Comparison of ENCODE assay signal across 25 cellular contexts in the genomic region with DNA sequence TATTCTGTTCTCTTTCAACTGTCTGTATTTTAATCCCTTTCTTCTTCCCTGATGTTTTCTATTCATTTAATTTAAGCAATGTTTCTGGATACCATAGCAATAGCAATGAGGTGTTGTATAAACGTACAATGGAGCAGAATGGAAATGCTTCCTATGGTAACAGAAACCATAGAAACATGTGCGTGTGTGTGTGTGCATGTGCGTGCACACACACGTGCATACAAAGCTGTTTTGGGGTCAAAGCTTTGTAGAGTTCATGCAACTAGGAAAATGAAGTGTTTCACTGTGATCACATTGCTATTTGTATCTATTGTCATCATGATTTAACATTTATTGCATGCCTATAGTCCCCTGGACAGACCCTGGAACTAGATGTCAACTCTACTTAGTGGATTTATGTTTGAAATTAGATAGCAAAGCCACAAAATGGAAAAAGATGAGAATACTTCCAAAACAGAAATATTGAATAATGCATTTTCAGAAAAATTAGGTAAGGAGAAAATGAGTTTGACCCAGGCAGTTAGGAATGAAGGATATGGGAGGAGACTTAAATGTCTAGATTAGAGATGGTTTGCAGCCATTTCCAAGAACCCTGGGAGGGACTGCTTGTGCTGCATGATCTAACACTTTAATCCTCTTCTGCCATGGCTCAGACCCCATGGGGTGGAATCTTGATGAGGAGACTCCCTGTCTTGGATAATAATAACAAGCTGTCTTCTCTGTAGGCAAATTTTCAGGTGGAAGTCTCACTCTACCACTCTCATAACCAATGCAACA.
"Had no signal": no experiment of that assay in that cellular context is flagged by ENCODE, and none has a peak within 500 bp of the region (broad histone marks: within the 10 kb centered on the region; RNA-seq: fewer than 3 reads in every experiment).

No MANE protein-coding gene starts in this region.

- DNase-seq: activated CD4-positive, alpha-beta T cell treated with anti-CD3 and anti-CD28 coated beads, Interleukin-2, amount 50 U/mL, for 1 hour; activated CD8-positive, alpha-beta T cell treated with anti-CD3 and anti-CD28 coated beads for 36 hours; activated T-cell treated with anti-CD3 and anti-CD28 coated beads, Interleukin-2, amount 50 U/mL, for 4 hours; endodermal cell; esophagus squamous epithelium; gastrocnemius medialis; glutamatergic neuron; left lung; mucosa of descending colon; right lobe of liver; stimulated activated CD4-positive, alpha-beta T cell treated with anti-CD3 and anti-CD28 coated beads, Interleukin-12 subunit alpha, Interleukin-12 subunit beta, amount 100 ng/mL, for 4 hours; stimulated activated CD4-positive, alpha-beta T cell treated with anti-CD3 and anti-CD28 coated beads, Interleukin-4, amount 100 ng/mL, for 1 hour; stimulated activated naive CD8-positive, alpha-beta T cell treated with anti-CD3 and anti-CD28 coated beads, Interleukin-15, Interleukin-2, amounts not matched to agents 100 U/mL and 50 U/mL, for 24 hours; T-helper 17 cell; T1000; testis; trophoblast cell had no signal

- H3K27me3 Mint-ChIP-seq: activated CD8-positive, alpha-beta T cell treated with anti-CD3 and anti-CD28 coated beads for 36 hours; activated T-helper 17 cell treated with anti-CD3 and anti-CD28 coated beads, Interleukin-2, amount 50 U/mL, for 72 hours; central memory CD8-positive, alpha-beta T cell; dendritic cell treated with granulocyte-macrophage colony-stimulating factor and Interleukin-4, amounts not matched to agents 40 ng/mL and 50 ng/mL, for 4 days; natural killer cell treated with Interleukin-12 subunit alpha and Interleukin-12 subunit beta and Interleukin-15 and Interleukin-18, amount 100 ng/mL, for 72 hours; T-helper 17 cell had no signal

- H3K9me3 ChIP-seq: esophagus squamous epithelium, gastrocnemius medialis, left lung, mucosa of descending colon, neutrophil, right lobe of liver, testis had no signal

- H3K4me3 ChIP-seq: esophagus squamous epithelium, gastrocnemius medialis, left lung, lung, mucosa of descending colon, right lobe of liver, skin epidermis, testis had no signal

- H3K4me3 Mint-ChIP-seq: activated CD8-positive, alpha-beta T cell treated with anti-CD3 and anti-CD28 coated beads for 36 hours; activated T-cell treated with anti-CD3 and anti-CD28 coated beads, Interleukin-2, amount 50 U/mL, for 4 hours; activated T-helper 17 cell treated with anti-CD3 and anti-CD28 coated beads, Interleukin-2, amount 50 U/mL, for 72 hours; central memory CD8-positive, alpha-beta T cell; dendritic cell treated with granulocyte-macrophage colony-stimulating factor and Interleukin-4, amounts not matched to agents 40 ng/mL and 50 ng/mL, for 4 days; endodermal cell; natural killer cell treated with Interleukin-12 subunit alpha and Interleukin-12 subunit beta and Interleukin-15 and Interleukin-18, amount 100 ng/mL, for 72 hours; T-helper 17 cell had no signal

- ATAC-seq: activated CD8-positive, alpha-beta T cell treated with anti-CD3 and anti-CD28 coated beads for 36 hours; activated naive CD4-positive, alpha-beta T cell treated with anti-CD3 and anti-CD28 coated beads, Interleukin-2, amount 50 U/mL, for 72 hours; activated T-cell treated with anti-CD3 and anti-CD28 coated beads, Interleukin-2, amount 50 U/mL, for 4 hours; activated T-helper 17 cell treated with anti-CD3 and anti-CD28 coated beads, Interleukin-2, amount 50 U/mL, for 72 hours; gastrocnemius medialis; left lung; mucosa of descending colon; natural killer cell treated with Interleukin-12 subunit alpha and Interleukin-12 subunit beta and Interleukin-15 and Interleukin-18, amount 100 ng/mL, for 72 hours; right lobe of liver; stimulated activated naive CD8-positive, alpha-beta T cell treated with anti-CD3 and anti-CD28 coated beads, Interleukin-15, Interleukin-2, amounts not matched to agents 100 U/mL and 50 U/mL, for 24 hours; T-helper 17 cell had no signal

- H3K27me3 ChIP-seq: esophagus squamous epithelium, gastrocnemius medialis, left lung, neutrophil, right lobe of liver, testis had no signal

- H3K36me3 Mint-ChIP-seq: activated naive CD4-positive, alpha-beta T cell treated with anti-CD3 and anti-CD28 coated beads, Interleukin-2, amount 50 U/mL, for 72 hours; natural killer cell treated with Interleukin-12 subunit alpha and Interleukin-12 subunit beta and Interleukin-15 and Interleukin-18, amount 100 ng/mL, for 72 hours had no signal

- H3K9me3 Mint-ChIP-seq: activated CD8-positive, alpha-beta T cell treated with anti-CD3 and anti-CD28 coated beads for 36 hours; activated naive CD4-positive, alpha-beta T cell treated with anti-CD3 and anti-CD28 coated beads, Interleukin-2, amount 50 U/mL, for 72 hours; activated T-cell treated with anti-CD3 and anti-CD28 coated beads, Interleukin-2, amount 50 U/mL, for 4 hours; activated T-helper 17 cell treated with anti-CD3 and anti-CD28 coated beads, Interleukin-2, amount 50 U/mL, for 72 hours; central memory CD8-positive, alpha-beta T cell; dendritic cell treated with granulocyte-macrophage colony-stimulating factor and Interleukin-4, amounts not matched to agents 40 ng/mL and 50 ng/mL, for 4 days; endodermal cell; natural killer cell treated with Interleukin-12 subunit alpha and Interleukin-12 subunit beta and Interleukin-15 and Interleukin-18, amount 100 ng/mL, for 72 hours had no signal

- H3K27ac Mint-ChIP-seq: activated CD8-positive, alpha-beta T cell treated with anti-CD3 and anti-CD28 coated beads for 36 hours; activated naive CD4-positive, alpha-beta T cell treated with anti-CD3 and anti-CD28 coated beads, Interleukin-2, amount 50 U/mL, for 72 hours; activated T-helper 17 cell treated with anti-CD3 and anti-CD28 coated beads, Interleukin-2, amount 50 U/mL, for 72 hours; dendritic cell treated with granulocyte-macrophage colony-stimulating factor and Interleukin-4, amounts not matched to agents 40 ng/mL and 50 ng/mL, for 4 days; endodermal cell; natural killer cell treated with Interleukin-12 subunit alpha and Interleukin-12 subunit beta and Interleukin-15 and Interleukin-18, amount 100 ng/mL, for 72 hours; T-helper 17 cell had no signal

- H3K36me3 ChIP-seq: esophagus squamous epithelium, gastrocnemius medialis, left lung, neutrophil, right lobe of liver had no signal

- H3K4me1 ChIP-seq: esophagus squamous epithelium, gastrocnemius medialis, left lung, right lobe of liver, testis had no signal

- H3K27ac ChIP-seq: esophagus squamous epithelium, gastrocnemius medialis, left lung, neutrophil, right lobe of liver, skin epidermis, testis had no signal

- H3K4me1 Mint-ChIP-seq: activated T-helper 17 cell treated with anti-CD3 and anti-CD28 coated beads, Interleukin-2, amount 50 U/mL, for 72 hours; central memory CD8-positive, alpha-beta T cell; T-helper 17 cell had no signal
